Comparison of ENCODE assay signal across 21 cellular contexts in the genomic region with DNA sequence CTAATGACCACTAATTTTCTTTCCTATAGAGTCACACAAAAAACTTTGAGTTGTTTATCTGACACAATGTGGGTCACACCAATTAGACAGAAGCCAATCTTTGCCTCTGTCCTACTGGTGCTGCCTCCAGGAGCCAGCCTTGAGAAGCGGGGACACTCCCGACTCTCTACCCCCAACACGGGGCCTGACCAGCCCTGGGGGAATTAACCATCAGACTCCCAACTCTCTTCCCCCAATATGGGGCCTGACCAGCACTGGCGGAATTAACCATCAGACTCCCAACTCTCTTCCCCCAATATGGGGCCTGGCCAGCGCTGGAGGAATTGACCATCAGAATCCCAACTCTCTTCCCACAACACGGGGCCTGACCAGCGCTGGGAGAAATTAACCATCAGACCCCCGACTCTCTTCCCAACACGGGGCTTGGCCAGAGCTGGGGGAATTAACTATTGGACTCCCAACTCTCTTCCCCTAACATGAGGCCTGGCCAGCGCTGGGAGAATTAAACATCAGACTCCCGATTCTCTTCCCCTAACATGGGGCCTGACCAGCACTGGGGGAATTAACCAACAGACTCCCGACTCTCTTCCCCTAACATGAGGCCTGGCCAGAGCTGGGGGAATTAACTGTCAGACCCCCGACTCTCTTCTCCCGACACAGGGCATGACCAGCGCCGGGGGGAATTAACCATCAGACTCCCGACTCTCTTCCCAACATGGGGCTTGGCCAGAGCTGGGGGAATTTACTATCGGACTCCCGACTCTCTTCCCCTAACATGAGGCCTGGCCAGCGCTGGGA. TPM values are rescaled to one million over a fixed set of nuclear protein-coding genes. Genes with fewer than 3 reads are reported as not detected.
A peak's percentile ranks its signal among the peaks of the same experiment; 100 is the strongest.
DNase-seq lines count a peak whose midpoint lies in the region; ATAC-seq and TF ChIP-seq lines count a peak whose summit lies in the region.
"Had no signal": no experiment of that assay in that cellular context is flagged by ENCODE, and none has a peak within 500 bp of the region (broad histone marks: within the 10 kb centered on the region; RNA-seq: fewer than 3 reads in every experiment).

No MANE protein-coding gene starts in this region.

- ATAC-seq in CD4-positive, CD25-positive, alpha-beta regulatory T cell (ENCODE audit: low read depth in 2 of 2), result no peak
- peak; percentile 23 for ATAC-seq in CD8-positive, alpha-beta T cell
- peak; percentile 19 for ATAC-seq in naive thymus-derived CD4-positive, alpha-beta T cell
- ATAC-seq in HG02973 (IDR thresholded peaks at IDR 0.05; ENCODE audit: unreplicated experiment) (no peak), HG02938 (IDR thresholded peaks at IDR 0.05; ENCODE audit: unreplicated experiment) (no peak), GM18868 (IDR thresholded peaks at IDR 0.05; ENCODE audit: unreplicated experiment) (no peak)

- no peak for DNase-seq in CD4-positive, CD25-positive, alpha-beta regulatory T cell
- no peak for DNase-seq in CD8-positive, alpha-beta T cell
- no peak for DNase-seq in activated T-helper 2 cell treated with anti-CD3 and anti-CD28 coated beads, Interferon-gamma antibody, Interleukin-2, Interleukin-4, amounts not matched to agents 10 μg/mL and 5 μg/mL and 100 μg/mL, durations not matched to agents 14 hours and 24 hours and 36 hours (ENCODE audit: low spot score)
- no peak for DNase-seq in naive thymus-derived CD4-positive, alpha-beta T cell
- DNase-seq in NCI-H187 (lab: John Stamatoyannopoulos, UW), result no peak
- DNase-seq: activated CD4-positive, alpha-beta T cell treated with anti-CD3 and anti-CD28 coated beads, Interleukin-2, amount 50 U/mL, for 1 hour; aorta; Caco-2; effector CD4-positive, alpha-beta T cell; EL; esophagus squamous epithelium; Karpas-422; NCI-H1048; NCI-H2029; nucleus accumbens; trophoblast cell had no signal

- intact Hi-C loops in CD8-positive, alpha-beta T cell (cut with DNase I, micrococcal nuclease), result no loop called here
- intact Hi-C loops in activated T-helper 2 cell treated with anti-CD3 and anti-CD28 coated beads, Interferon-gamma antibody, Interleukin-2, Interleukin-4, amounts not matched to agents 10 μg/mL and 5 μg/mL and 100 μg/mL, durations not matched to agents 14 hours and 24 hours and 36 hours (cut with micrococcal nuclease), result no loop called here
- intact Hi-C loops in naive thymus-derived CD4-positive, alpha-beta T cell (cut with micrococcal nuclease), result no loop called here

- H3K9me3 Mint-ChIP-seq in CD4-positive, CD25-positive, alpha-beta regulatory T cell, result no peaks in the 10 kb centered on the region
- H3K9me3 Mint-ChIP-seq in CD8-positive, alpha-beta T cell, result no peaks in the 10 kb centered on the region
- no peaks in the 10 kb centered on the region for H3K9me3 Mint-ChIP-seq in activated T-helper 2 cell treated with anti-CD3 and anti-CD28 coated beads, Interferon-gamma antibody, Interleukin-2, Interleukin-4, amounts not matched to agents 10 μg/mL and 5 μg/mL and 100 μg/mL, durations not matched to agents 14 hours and 24 hours and 36 hours
- no peaks in the 10 kb centered on the region for H3K9me3 Mint-ChIP-seq in naive thymus-derived CD4-positive, alpha-beta T cell

- peak overlapping the region; percentile 69 for H3K27ac ChIP-seq in CD4-positive, CD25-positive, alpha-beta regulatory T cell (ENCODE audit: insufficient read depth, low read length, poor library complexity, severe bottlenecking)
- peak overlapping the region; percentile 58 for H3K27ac ChIP-seq in CD8-positive, alpha-beta T cell (ENCODE audit: low read depth, low read length)
- no peak overlapping the region for H3K27ac ChIP-seq in naive thymus-derived CD4-positive, alpha-beta T cell (ENCODE audit: low read depth, low read length)

- H3K4me1 Mint-ChIP-seq in CD4-positive, CD25-positive, alpha-beta regulatory T cell, result peaks cover 2 to 10% (median 8%) of the 10 kb centered on the region in 4 donors
- H3K4me1 Mint-ChIP-seq in CD8-positive, alpha-beta T cell (ENCODE audit: low read depth), result peaks cover 47% of the 10 kb centered on the region
- H3K4me1 Mint-ChIP-seq in activated T-helper 2 cell treated with anti-CD3 and anti-CD28 coated beads, Interferon-gamma antibody, Interleukin-2, Interleukin-4, amounts not matched to agents 10 μg/mL and 5 μg/mL and 100 μg/mL, durations not matched to agents 14 hours and 24 hours and 36 hours (ENCODE audit: low read depth), result peaks cover 23% of the 10 kb centered on the region
- H3K4me1 Mint-ChIP-seq in naive thymus-derived CD4-positive, alpha-beta T cell, result peaks cover 0 to 24% (median 0%) of the 10 kb centered on the region in 7 donors

- POLR2A ChIA-PET in CD8-positive, alpha-beta T cell (lab: Charles Lee), result interaction anchor here (0.7 to 1.3 kb wide), 4 partner anchors 9 to 96 kb away, joined by 3 to 6 read pairs (median 4); partner anchors contain the start of genes ACSS1 and CST7
- POLR2A ChIA-PET in naive thymus-derived CD4-positive, alpha-beta T cell (lab: Charles Lee), result no interaction called here

- H3K27me3 ChIP-seq in CD4-positive, CD25-positive, alpha-beta regulatory T cell (ENCODE audit: control insufficient read depth, insufficient read depth, low read length), result no peaks in the 10 kb centered on the region
- no peaks in the 10 kb centered on the region for H3K27me3 ChIP-seq in CD8-positive, alpha-beta T cell (ENCODE audit: insufficient read depth, low read length)
- H3K27me3 ChIP-seq in naive thymus-derived CD4-positive, alpha-beta T cell (ENCODE audit: control insufficient read depth in 2 of 2, insufficient read depth in 2 of 2, low read length in 2 of 2), result no peaks in the 10 kb centered on the region
- H3K27me3 ChIP-seq: esophagus squamous epithelium had no signal

- no peak overlapping the region for H3K4me3 ChIP-seq in CD4-positive, CD25-positive, alpha-beta regulatory T cell (ENCODE audit: low read depth, low read length)
- no peak overlapping the region for H3K4me3 ChIP-seq in CD8-positive, alpha-beta T cell (ENCODE audit: low read depth, low read length)
- no peak overlapping the region for H3K4me3 ChIP-seq in naive thymus-derived CD4-positive, alpha-beta T cell (ENCODE audit: low read length)
- H3K4me3 ChIP-seq: esophagus squamous epithelium had no signal

- H3K4me1 ChIP-seq in CD4-positive, CD25-positive, alpha-beta regulatory T cell (ENCODE audit: control insufficient read depth, insufficient read depth, low read length, poor library complexity, severe bottlenecking), result no peaks in the 10 kb centered on the region
- peaks cover 37% of the 10 kb centered on the region for H3K4me1 ChIP-seq in CD8-positive, alpha-beta T cell (ENCODE audit: insufficient read depth, low read length)
- peaks cover 0 to 75% of the 10 kb centered on the region in 2 donors for H3K4me1 ChIP-seq in naive thymus-derived CD4-positive, alpha-beta T cell (ENCODE audit: control insufficient read depth in 2 of 2, insufficient read depth in 2 of 2, low read length in 2 of 2)

- peaks cover 41% of the 10 kb centered on the region for H3K36me3 Mint-ChIP-seq in CD4-positive, CD25-positive, alpha-beta regulatory T cell
- H3K36me3 Mint-ChIP-seq in CD8-positive, alpha-beta T cell, result peaks cover 89% of the 10 kb centered on the region
- peaks cover 81% of the 10 kb centered on the region for H3K36me3 Mint-ChIP-seq in activated T-helper 2 cell treated with anti-CD3 and anti-CD28 coated beads, Interferon-gamma antibody, Interleukin-2, Interleukin-4, amounts not matched to agents 10 μg/mL and 5 μg/mL and 100 μg/mL, durations not matched to agents 14 hours and 24 hours and 36 hours (ENCODE audit: low read depth)
- peaks cover 8 to 51% (median 32%) of the 10 kb centered on the region in 5 donors for H3K36me3 Mint-ChIP-seq in naive thymus-derived CD4-positive, alpha-beta T cell

- no peak for TF ChIP-seq CTCF in CD8-positive, alpha-beta T cell (IDR thresholded peaks at IDR 0.05)

- H3K27ac Mint-ChIP-seq in CD4-positive, CD25-positive, alpha-beta regulatory T cell, result peak overlapping the region; percentile 66 to 88 (median 79)
- H3K27ac Mint-ChIP-seq in CD8-positive, alpha-beta T cell, result peak overlapping the region; percentile 91
- H3K27ac Mint-ChIP-seq in activated T-helper 2 cell treated with anti-CD3 and anti-CD28 coated beads, Interferon-gamma antibody, Interleukin-2, Interleukin-4, amounts not matched to agents 10 μg/mL and 5 μg/mL and 100 μg/mL, durations not matched to agents 14 hours and 24 hours and 36 hours, result peak overlapping the region; percentile 59
- peak overlapping the region in 5 of 9 donors; percentile 12 to 79 (median 56) for H3K27ac Mint-ChIP-seq in naive thymus-derived CD4-positive, alpha-beta T cell

- H3K9me3 ChIP-seq in CD4-positive, CD25-positive, alpha-beta regulatory T cell (ENCODE audit: control insufficient read depth in 2 of 2, low read length in 2 of 2), result no peaks in the 10 kb centered on the region
- no peaks in the 10 kb centered on the region for H3K9me3 ChIP-seq in CD8-positive, alpha-beta T cell (ENCODE audit: low read length)
- no peaks in the 10 kb centered on the region for H3K9me3 ChIP-seq in naive thymus-derived CD4-positive, alpha-beta T cell (ENCODE audit: control insufficient read depth in 2 of 3, low read length in 3 of 3)
- H3K9me3 ChIP-seq: Caco-2, esophagus squamous epithelium had no signal

- H3K27me3 Mint-ChIP-seq in CD4-positive, CD25-positive, alpha-beta regulatory T cell, result no peaks in the 10 kb centered on the region
- H3K27me3 Mint-ChIP-seq in CD8-positive, alpha-beta T cell (ENCODE audit: low read depth), result no peaks in the 10 kb centered on the region
- no peaks in the 10 kb centered on the region for H3K27me3 Mint-ChIP-seq in activated T-helper 2 cell treated with anti-CD3 and anti-CD28 coated beads, Interferon-gamma antibody, Interleukin-2, Interleukin-4, amounts not matched to agents 10 μg/mL and 5 μg/mL and 100 μg/mL, durations not matched to agents 14 hours and 24 hours and 36 hours (ENCODE audit: low read depth)
- no peaks in the 10 kb centered on the region for H3K27me3 Mint-ChIP-seq in naive thymus-derived CD4-positive, alpha-beta T cell

- CTCF ChIA-PET in CD8-positive, alpha-beta T cell (lab: Charles Lee), result interaction anchor here (1.1 to 1.3 kb wide), 3 partner anchors 9 to 218 kb away, joined by 3 to 5 read pairs (median 3); no protein-coding TSS in a partner anchor
- CTCF ChIA-PET in naive thymus-derived CD4-positive, alpha-beta T cell (lab: Charles Lee), result no interaction called here

- H3K4me3 Mint-ChIP-seq in CD4-positive, CD25-positive, alpha-beta regulatory T cell, result peak overlapping the region in 1 of 4 donors; percentile 61
- H3K4me3 Mint-ChIP-seq in CD8-positive, alpha-beta T cell, result peak overlapping the region; percentile 54
- H3K4me3 Mint-ChIP-seq in activated T-helper 2 cell treated with anti-CD3 and anti-CD28 coated beads, Interferon-gamma antibody, Interleukin-2, Interleukin-4, amounts not matched to agents 10 μg/mL and 5 μg/mL and 100 μg/mL, durations not matched to agents 14 hours and 24 hours and 36 hours (ENCODE audit: low read depth), result no peak overlapping the region
- H3K4me3 Mint-ChIP-seq in naive thymus-derived CD4-positive, alpha-beta T cell, result peak overlapping the region in 1 of 10 donors; percentile 8

- peaks cover 73% of the 10 kb centered on the region for H3K36me3 ChIP-seq in CD4-positive, CD25-positive, alpha-beta regulatory T cell (ENCODE audit: control insufficient read depth, insufficient read depth, low read length)
- peaks cover 46% of the 10 kb centered on the region for H3K36me3 ChIP-seq in CD8-positive, alpha-beta T cell (ENCODE audit: insufficient read depth, low read length)
- H3K36me3 ChIP-seq in naive thymus-derived CD4-positive, alpha-beta T cell (ENCODE audit: control insufficient read depth in 2 of 3, insufficient read depth in 3 of 3, low read length in 3 of 3), result peaks cover 10 to 75% (median 38%) of the 10 kb centered on the region in 3 experiments

RNA-seq across cellular contexts. Expression of gene CST7, which starts 12.5 kb away (rescaled TPM):
- 30.7 TPM for total RNA-seq in CD4-positive, CD25-positive, alpha-beta regulatory T cell
- polyA plus RNA-seq in CD4-positive, CD25-positive, alpha-beta regulatory T cell, result 100 to 1,000 TPM in 3 of 4 donors, 10 to 100 TPM in 1; 56.7 to 208 (median 161) TPM
- 10 to 100 TPM; 53.3 to 54.6 TPM for total RNA-seq in CD8-positive, alpha-beta T cell
- 115 and 121 TPM in 2 replicates for total RNA-seq in activated T-helper 2 cell treated with anti-CD3 and anti-CD28 coated beads, Interferon-gamma antibody, Interleukin-2, Interleukin-4, amounts not matched to agents 10 μg/mL and 5 μg/mL and 100 μg/mL, durations not matched to agents 14 hours and 24 hours and 36 hours
- 10 to 100 TPM in 3 of 5 experiments, 1 to 10 TPM in 2; 1.4 to 74.9 (median 11.5) TPM for total RNA-seq in naive thymus-derived CD4-positive, alpha-beta T cell
- polyA plus RNA-seq in naive thymus-derived CD4-positive, alpha-beta T cell, result 1 to 10 TPM; 2.3 to 4.2 TPM
- total RNA-seq: Caco-2, HT-29, NCI-H460 had no signal

RNA-seq across cellular contexts. Expression of gene APMAP, which starts 31.0 kb away (rescaled TPM):
- 28.2 TPM for total RNA-seq in CD4-positive, CD25-positive, alpha-beta regulatory T cell
- 10 to 100 TPM; 68.4 to 83.2 (median 72.4) TPM for polyA plus RNA-seq in CD4-positive, CD25-positive, alpha-beta regulatory T cell
- total RNA-seq in CD8-positive, alpha-beta T cell, result 10 to 100 TPM; 31.0 to 31.8 TPM
- total RNA-seq in activated T-helper 2 cell treated with anti-CD3 and anti-CD28 coated beads, Interferon-gamma antibody, Interleukin-2, Interleukin-4, amounts not matched to agents 10 μg/mL and 5 μg/mL and 100 μg/mL, durations not matched to agents 14 hours and 24 hours and 36 hours, result 48.5 and 48.8 TPM in 2 replicates
- total RNA-seq in naive thymus-derived CD4-positive, alpha-beta T cell, result 10 to 100 TPM; 28.2 to 47.3 (median 38.8) TPM
- polyA plus RNA-seq in naive thymus-derived CD4-positive, alpha-beta T cell, result 10 to 100 TPM; 70.2 to 74.6 TPM

Comparison
In these comparisons a context has a peak if more than half of its experiments do, and no peak if none do; other contexts are left out.
1. ATAC-seq: peak in CD8-positive, alpha-beta T cell (single experiment) and naive thymus-derived CD4-positive, alpha-beta T cell (single experiment); none in CD4-positive, CD25-positive, alpha-beta regulatory T cell (0 of 2), HG02973 (single experiment), HG02938 (single experiment) and GM18868 (single experiment).
2. Peak in every context shown above with its lines, with median percentiles within 50 percentile points of each other: H3K27ac Mint-ChIP-seq.